In the genomic region with DNA sequence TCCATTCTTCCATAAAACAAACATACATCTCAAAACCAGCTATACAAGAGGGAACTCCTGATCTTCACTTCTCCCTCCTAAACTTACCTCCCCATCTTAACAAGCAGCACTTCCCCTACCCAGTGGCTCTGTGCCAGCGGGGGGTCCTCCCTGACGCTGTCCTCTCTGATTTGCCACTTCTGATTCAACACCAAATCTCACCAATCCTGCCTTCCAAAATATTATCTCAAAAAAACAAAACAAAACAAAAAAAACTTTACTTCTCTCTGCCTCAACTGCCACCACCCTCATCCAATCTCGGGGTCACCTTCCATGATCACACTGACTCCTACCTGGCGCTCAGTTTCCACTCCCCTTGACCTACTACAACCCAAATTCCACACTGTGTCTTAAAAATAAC, we compare ENCODE assay signal across 19 cellular contexts.
DNase-seq lines count a peak whose midpoint lies in the region; ATAC-seq and TF ChIP-seq lines count a peak whose summit lies in the region.
"Had no signal": no experiment of that assay in that cellular context is flagged by ENCODE, and none has a peak within 500 bp of the region (broad histone marks: within the 10 kb centered on the region; RNA-seq: fewer than 3 reads in every experiment).

No MANE protein-coding gene starts in this region.

- H3K36me3 ChIP-seq in right atrium auricular region (peaks cover 28% of the 10 kb centered on the region), GM23248 (ENCODE audit: low read depth) (no peaks in the 10 kb centered on the region; the same call in 1 of the 2 replicates)
- H3K36me3 ChIP-seq: BE2C, thoracic aorta had no signal

- peaks cover 0 to 82% of the 10 kb centered on the region in 2 donors for H3K4me1 ChIP-seq in right atrium auricular region
- peaks cover 26% of the 10 kb centered on the region for H3K4me1 ChIP-seq in GM23248 (ENCODE audit: insufficient read depth)
- H3K4me1 ChIP-seq: BE2C had no signal

- H3K9me3 ChIP-seq in right atrium auricular region (no peaks in the 10 kb centered on the region), T-helper 17 cell (ENCODE audit: control insufficient read depth, low read length, poor library complexity, severe bottlenecking) (no peaks in the 10 kb centered on the region), GM23248 (ENCODE audit: low read depth) (no peaks in the 10 kb centered on the region)
- H3K9me3 ChIP-seq: BE2C, body of pancreas, esophagus squamous epithelium, thoracic aorta had no signal

- H3K79me2 ChIP-seq in GM23248 (ENCODE audit: insufficient read depth) = peaks cover 85% of the 10 kb centered on the region

- DNase-seq in right atrium auricular region (ENCODE audit: low spot score) = no peak
- no peak for DNase-seq in left ventricle myocardium superior
- no peak for DNase-seq in T-helper 17 cell
- DNase-seq in mesothelial cell of epicardium (ENCODE audit: low spot score in 2 of 2, unreplicated experiment in 2 of 2) = no peak
- DNase-seq in ACHN = no peak
- DNase-seq in GM23248 = no peak
- DNase-seq: activated effector memory CD4-positive, alpha-beta T cell treated with Interleukin-2 at 50 U/mL for 16 hours; BE2C; body of pancreas; DMS153; esophagus squamous epithelium; NCI-H1694; NK-92 treated with Interleukin-12 subunit alpha and Interleukin-12 subunit beta, amount 100 ng/mL, for 24 hours; nucleus accumbens; SHP77 treated with DMSO at 0.1 percent for 48 hours; stimulated activated CD4-positive, alpha-beta T cell treated with anti-CD3 and anti-CD28 coated beads, Interleukin-4, amount 100 ng/mL, for 1 hour had no signal

- H3K36me3 Mint-ChIP-seq in T-helper 17 cell (ENCODE audit: low read depth) = peaks cover 5% of the 10 kb centered on the region
- H3K36me3 Mint-ChIP-seq in mesothelial cell of epicardium = peaks cover 19% of the 10 kb centered on the region

- H3K27ac Mint-ChIP-seq in T-helper 17 cell = peak overlapping the region; percentile 96
- H3K27ac Mint-ChIP-seq in mesothelial cell of epicardium = peak overlapping the region; percentile 15

- no peak overlapping the region for H2AFZ ChIP-seq in GM23248

- H4K20me1 ChIP-seq in GM23248 (ENCODE audit: insufficient read depth) = no peaks in the 10 kb centered on the region

- no peaks in the 10 kb centered on the region for H3K27me3 Mint-ChIP-seq in T-helper 17 cell
- no peaks in the 10 kb centered on the region for H3K27me3 Mint-ChIP-seq in mesothelial cell of epicardium (ENCODE audit: low read depth)

- intact Hi-C loops in left ventricle myocardium superior (cut with micrococcal nuclease) = no loop called here

- no peak overlapping the region for H3K9ac ChIP-seq in GM23248

- in situ Hi-C loops in ACHN (cut with HindIII; ENCODE audit: low pct_ligation_motif_present, low pct_unique_long_range_greater_than_20kb, low sequenced_read_pairs) (no loop called here), GM23248 (cut with MboI) (no loop called here)

- peaks cover 34% of the 10 kb centered on the region for H3F3A ChIP-seq in GM23248 (ENCODE audit: insufficient read depth)

- H3K27me3 ChIP-seq in right atrium auricular region (no peaks in the 10 kb centered on the region), GM23248 (replicated peaks; ENCODE audit: insufficient read depth) (no peaks in the 10 kb centered on the region)
- H3K27me3 ChIP-seq: BE2C, body of pancreas, esophagus squamous epithelium had no signal

- no peaks in the 10 kb centered on the region for H3K9me2 ChIP-seq in GM23248 (ENCODE audit: insufficient read depth)

- WGBS in GM23248 (ENCODE audit: low coverage in 1 of 2, low lambda C conversion rate in 2 of 2, missing lambda C conversion rate in 2 of 2), 2 experiments = 84 to 86% methylated on average over 4 of the region's 4 CpGs

- H3K4me3 ChIP-seq in right atrium auricular region = no peak overlapping the region
- no peak overlapping the region for H3K4me3 ChIP-seq in GM23248
- H3K4me3 ChIP-seq: body of pancreas, esophagus squamous epithelium, thoracic aorta had no signal

- ATAC-seq in left ventricle myocardium superior (no peak), T-helper 17 cell (no peak), GM18520 (IDR thresholded peaks at IDR 0.05; ENCODE audit: unreplicated experiment) (no peak)
- ATAC-seq: body of pancreas, HCT116 had no signal

- peaks cover 66% of the 10 kb centered on the region for H3K4me1 Mint-ChIP-seq in T-helper 17 cell
- peaks cover 48% of the 10 kb centered on the region for H3K4me1 Mint-ChIP-seq in mesothelial cell of epicardium

- no peak for TF ChIP-seq CTCF in right atrium auricular region (IDR thresholded peaks at IDR 0.05)
- no peak for TF ChIP-seq CTCF in mesothelial cell of epicardium (IDR thresholded peaks at IDR 0.05; ENCODE audit: unreplicated experiment)

- H3K27ac ChIP-seq in right atrium auricular region = peak overlapping the region; percentile 29 to 86
- no peak overlapping the region for H3K27ac ChIP-seq in GM23248
- H3K27ac ChIP-seq: thoracic aorta had no signal

- H3K4me2 ChIP-seq in GM23248 (ENCODE audit: unreplicated experiment) = no peak overlapping the region

- H3K4me3 Mint-ChIP-seq in T-helper 17 cell (peak overlapping the region; percentile 32), mesothelial cell of epicardium (no peak overlapping the region)

- H3K9me3 Mint-ChIP-seq in mesothelial cell of epicardium = peaks cover 3% of the 10 kb centered on the region
